In genomic region chr18:12433829-12434540, GRCh38 we compare ENCODE assay signal across 16 cellular contexts. TPM values are rescaled to one million over a fixed set of nuclear protein-coding genes. Genes with fewer than 3 reads are reported as not detected.
A peak's percentile ranks its signal among the peaks of the same experiment; 100 is the strongest.
DNase-seq lines count a peak whose midpoint lies in the region; ATAC-seq, FAIRE-seq and TF ChIP-seq lines count a peak whose summit lies in the region.
"Had no signal": no experiment of that assay in that cellular context is flagged by ENCODE, and none has a peak within 500 bp of the region (broad histone marks: within the 10 kb centered on the region; RNA-seq: fewer than 3 reads in every experiment).

No MANE protein-coding gene starts in this region.

- H3K27me3 Mint-ChIP-seq in stimulated activated naive CD8-positive, alpha-beta T cell treated with anti-CD3 and anti-CD28 coated beads, Interleukin-15, amount 100 ng/mL, for 72 hours: no peaks in the 10 kb centered on the region
- H3K27me3 Mint-ChIP-seq: CD4-positive, CD25-positive, alpha-beta regulatory T cell; IgD-negative memory B cell had no signal

- no peak overlapping the region for H2BK15ac ChIP-seq in neuronal stem cell (ENCODE audit: low read length)

- H2BK120ac ChIP-seq in neuronal stem cell (ENCODE audit: low read depth, low read length): peak overlapping the region; percentile 61

- H3K18ac ChIP-seq in neuronal stem cell (ENCODE audit: low read length): no peak overlapping the region

- peaks cover 4 to 23% of the 10 kb centered on the region in 2 experiments; a peak in 3 of 5 replicates for H3K36me3 ChIP-seq in HepG2 (replicated peaks in 1 of 2; ENCODE audit: control insufficient read depth in 1 of 2, insufficient read depth in 2 of 2, low read length in 2 of 2)
- H3K36me3 ChIP-seq in neuronal stem cell (replicated peaks in 1 of 2; ENCODE audit: control insufficient read depth in 2 of 2, insufficient read depth in 2 of 2, low read length in 2 of 2): peaks cover 24 to 31% of the 10 kb centered on the region in 2 donors

- no peaks in the 10 kb centered on the region for H3K4me1 ChIP-seq in HepG2 (ENCODE audit: insufficient read depth, low read length)
- H3K4me1 ChIP-seq in neuronal stem cell (ENCODE audit: control insufficient read depth in 2 of 2, insufficient read depth in 1 of 2, low read depth in 1 of 2, low read length in 2 of 2): peaks cover 0 to 3% of the 10 kb centered on the region in 2 donors
- H3K4me1 ChIP-seq: BLaER1 had no signal

- H3K4me3 Mint-ChIP-seq in stimulated activated naive CD8-positive, alpha-beta T cell treated with anti-CD3 and anti-CD28 coated beads, Interleukin-15, amount 100 ng/mL, for 72 hours: no peak overlapping the region
- H3K4me3 Mint-ChIP-seq: CD4-positive, CD25-positive, alpha-beta regulatory T cell; IgD-negative memory B cell had no signal

- in situ Hi-C loops in HepG2 (cut with HindIII; ENCODE audit: extremely low pct_ligation_motif_present, low pct_unique_long_range_greater_than_20kb): no loop called here

- no peaks in the 10 kb centered on the region for H4K20me1 ChIP-seq in HepG2 (ENCODE audit: insufficient read depth, low read length)
- H4K20me1 ChIP-seq: BLaER1 had no signal

- H3K27me3 ChIP-seq in HepG2 (ENCODE audit: control insufficient read depth in 1 of 2, insufficient read depth in 2 of 2, low read length in 2 of 2): no peaks in the 10 kb centered on the region
- peaks cover 0 to 2% (median 0%) of the 10 kb centered on the region in 3 experiments for H3K27me3 ChIP-seq in neuronal stem cell (ENCODE audit: control insufficient read depth in 3 of 3, insufficient read depth in 3 of 3, low read depth in 1 of 3, low read length in 3 of 3)
- H3K27me3 ChIP-seq: BLaER1 had no signal

- POLR2A ChIA-PET in HepG2 (lab: Yijun Ruan, JAX): no interaction called here

- no peak overlapping the region for H3K4me2 ChIP-seq in HepG2 (ENCODE audit: low read depth, low read length)
- no peak overlapping the region for H3K4me2 ChIP-seq in neuronal stem cell (ENCODE audit: insufficient read depth, low read length, poor library complexity, severe bottlenecking)
- H3K4me2 ChIP-seq: BLaER1 had no signal

- no TSS peak for BruUV-seq in HepG2 (replicated peaks; lab: Mats Ljungman, UMichigan)

- H3K4me3 ChIP-seq in HepG2 (replicated peaks in 1 of 3; ENCODE audit: insufficient read depth in 1 of 3, low read depth in 2 of 3, low read length in 3 of 3) (no peak overlapping the region), neuronal stem cell (ENCODE audit: low read length in 2 of 2) (peak overlapping the region in 1 of 2 donors; percentile 21)
- H3K4me3 ChIP-seq: BLaER1 had no signal

- CTCF ChIA-PET in HepG2 (lab: Yijun Ruan, JAX; ENCODE audit: low intra/inter-chr PET ratio, low total read pairs): no interaction called here

- peak overlapping the region; percentile 36 for H2AK5ac ChIP-seq in neuronal stem cell (ENCODE audit: low read depth, low read length)

- FAIRE-seq in HepG2 (lab: Jason Lieb, UNC): no peak
- FAIRE-seq: GM12891, GM19239, H54 had no signal

- H3K9ac ChIP-seq in HepG2 (ENCODE audit: insufficient read depth, low read depth, low read length) (no peak overlapping the region), neuronal stem cell (ENCODE audit: low read depth, low read length, poor library complexity) (no peak overlapping the region)
- H3K9ac ChIP-seq: BLaER1 had no signal

- no peak overlapping the region for H2BK5ac ChIP-seq in neuronal stem cell (ENCODE audit: low read length)

- no peak overlapping the region for H4K8ac ChIP-seq in neuronal stem cell (ENCODE audit: low read depth, low read length)

- H3K79me2 ChIP-seq in HepG2 (ENCODE audit: insufficient read depth, low read length): no peaks in the 10 kb centered on the region

- no peak overlapping the region for H3K23ac ChIP-seq in neuronal stem cell (ENCODE audit: low read depth, low read length, poor library complexity)

- H3K9me3 ChIP-seq in HepG2 (ENCODE audit: low read length): no peaks in the 10 kb centered on the region
- peaks cover 0 to 5% of the 10 kb centered on the region in 2 donors for H3K9me3 ChIP-seq in neuronal stem cell (replicated peaks in 1 of 2; ENCODE audit: control insufficient read depth in 2 of 2, insufficient read depth in 1 of 2, low read depth in 1 of 2, low read length in 2 of 2)
- H3K9me3 ChIP-seq: BLaER1 had no signal

- TF ChIP-seq RAD21 in HepG2 (CRISPR knock-in tag; IDR thresholded peaks at IDR 0.05): no peak

- no peaks in the 10 kb centered on the region for H3K9me3 Mint-ChIP-seq in stimulated activated naive CD8-positive, alpha-beta T cell treated with anti-CD3 and anti-CD28 coated beads, Interleukin-15, amount 100 ng/mL, for 72 hours
- H3K9me3 Mint-ChIP-seq: CD4-positive, CD25-positive, alpha-beta regulatory T cell had no signal

- no peaks in the 10 kb centered on the region for H3K4me1 Mint-ChIP-seq in stimulated activated naive CD8-positive, alpha-beta T cell treated with anti-CD3 and anti-CD28 coated beads, Interleukin-15, amount 100 ng/mL, for 72 hours
- H3K4me1 Mint-ChIP-seq: CD4-positive, CD25-positive, alpha-beta regulatory T cell; IgD-negative memory B cell had no signal

- no peak overlapping the region for H3K4ac ChIP-seq in neuronal stem cell (ENCODE audit: low read length)

- H3K79me1 ChIP-seq in neuronal stem cell (ENCODE audit: low read depth, low read length): peaks cover 2% of the 10 kb centered on the region

- H3K27ac ChIP-seq in HepG2 (ENCODE audit: extremely low read length, insufficient read depth, low read length): no peak overlapping the region
- no peak overlapping the region for H3K27ac ChIP-seq in neuronal stem cell (replicated peaks; ENCODE audit: low read length)
- H3K27ac ChIP-seq: BLaER1 had no signal

- DNase-seq in stimulated activated naive CD8-positive, alpha-beta T cell treated with anti-CD3 and anti-CD28 coated beads, Interleukin-15, amount 100 ng/mL, for 72 hours: no peak
- DNase-seq in stimulated activated naive CD8-positive, alpha-beta T cell treated with anti-CD3 and anti-CD28 coated beads, Interleukin-15, Interleukin-2, amounts not matched to agents 100 U/mL and 50 U/mL, for 24 hours: no peak
- DNase-seq in HepG2 (ENCODE audit: low spot score): no peak
- DNase-seq in neuronal stem cell (ENCODE audit: low spot score): no peak
- no peak for DNase-seq in GF-D8 (lab: John Stamatoyannopoulos, UW)
- DNase-seq: 8988T; AML-193; CD4-positive, CD25-positive, alpha-beta regulatory T cell; DMS79 had no signal

- no peak for TF ChIP-seq POLR2A in HepG2 (IDR thresholded peaks at IDR 0.05; ENCODE audit: insufficient read depth in 1 of 2, low read depth in 2 of 2, low read length in 2 of 2)

- WGBS in HepG2 (ENCODE audit: low lambda C conversion rate): 97% methylated on average over 39 of the region's 51 CpGs
- no CpG with 5 or more reads among the region's 51 CpGs for WGBS in neuronal stem cell (ENCODE audit: extremely low coverage in 2 of 2, insufficient read length in 2 of 2, insufficient replicate concordance in 1 of 2), 2 donors

- peak overlapping the region; percentile 10 for H2BK12ac ChIP-seq in neuronal stem cell (ENCODE audit: low read length)

- peak overlapping the region; percentile 67 for H3K14ac ChIP-seq in neuronal stem cell (ENCODE audit: low read length)

- no peak overlapping the region for H4K91ac ChIP-seq in neuronal stem cell (ENCODE audit: low read depth, low read length, poor library complexity)

- peak; percentile 44 for ATAC-seq in stimulated activated naive CD8-positive, alpha-beta T cell treated with anti-CD3 and anti-CD28 coated beads, Interleukin-15, amount 100 ng/mL, for 72 hours
- ATAC-seq in stimulated activated naive CD8-positive, alpha-beta T cell treated with anti-CD3 and anti-CD28 coated beads, Interleukin-15, Interleukin-2, amounts not matched to agents 100 U/mL and 50 U/mL, for 24 hours: no peak
- ATAC-seq in HepG2: no peak
- no peak for ATAC-seq in GM19351 (IDR thresholded peaks at IDR 0.05; ENCODE audit: unreplicated experiment)
- no peak for ATAC-seq in GM19455 (IDR thresholded peaks at IDR 0.05; ENCODE audit: unreplicated experiment)

- peak overlapping the region in 1 of 2 donors; percentile 86 for H3K27ac Mint-ChIP-seq in stimulated activated naive CD8-positive, alpha-beta T cell treated with anti-CD3 and anti-CD28 coated beads, Interleukin-15, amount 100 ng/mL, for 72 hours
- H3K27ac Mint-ChIP-seq: CD4-positive, CD25-positive, alpha-beta regulatory T cell; IgD-negative memory B cell had no signal

- H2AFZ ChIP-seq in HepG2 (ENCODE audit: low read length) (no peak overlapping the region), neuronal stem cell (ENCODE audit: low read length) (no peak overlapping the region)

- TF ChIP-seq CTCF in HepG2 (CRISPR knock-in tag; IDR thresholded peaks at IDR 0.05): no peak

- no peak for TF ChIP-seq EP300 in HepG2 (IDR thresholded peaks at IDR 0.05; ENCODE audit: low read depth in 2 of 2, low read length in 2 of 2)
- no peak for TF ChIP-seq EP300 in HepG2 (CRISPR knock-in tag; IDR thresholded peaks at IDR 0.05; ENCODE audit: borderline replicate concordance)

- intact Hi-C loops in HepG2 (cut with micrococcal nuclease; ENCODE audit: unreplicated experiment): no loop called here

RNA-seq across cellular contexts. Expression of gene PRELID3A, which starts 26.3 kb away (rescaled TPM):
- total RNA-seq in HepG2 (2016; rRNA removed; fragmentation: Illumina TruSeq; extraction: Trizol): 5.5 and 11.0 TPM in 2 replicates
- 3.0 and 3.2 TPM in 2 replicates for total RNA-seq in HepG2 (2016; cell fraction: cytosol; rRNA removed; fragmentation: Illumina TruSeq; extraction: Trizol; ENCODE audit: low read depth)
- 4.3 and 10.9 TPM in 2 replicates for total RNA-seq in HepG2 (2016; cell fraction: insoluble cytoplasmic fraction; rRNA removed; fragmentation: Illumina TruSeq; extraction: Trizol)
- total RNA-seq in HepG2 (2016; cell fraction: membrane; rRNA removed; fragmentation: Illumina TruSeq; extraction: Trizol): 3.0 and 4.4 TPM in 2 replicates
- 12.6 and 13.7 TPM in 2 replicates for total RNA-seq in HepG2 (2016; cell fraction: nucleus; rRNA removed; fragmentation: Illumina TruSeq; extraction: Trizol)
- polyA plus RNA-seq in HepG2 (2011; rRNA removed): 7.2 and 10.3 TPM in 2 replicates
- 4.0 and 6.0 TPM in 2 replicates for polyA plus RNA-seq in HepG2 (2011; cell fraction: cytosol; rRNA removed)
- 61.8 and 73.7 TPM in 2 replicates for polyA plus RNA-seq in HepG2 (2011; cell fraction: nucleus; rRNA removed)
- 6.1 and 8.3 TPM in 2 replicates for polyA plus RNA-seq in HepG2 (2012)
- 1.6 and 1.7 TPM in 2 replicates for polyA plus RNA-seq in HepG2 (2016; cell fraction: cytosol; fragmentation: Illumina TruSeq; extraction: Trizol; ENCODE audit: low read depth)
- polyA plus RNA-seq in HepG2 (2016; cell fraction: insoluble cytoplasmic fraction; fragmentation: Illumina TruSeq; extraction: Trizol; ENCODE audit: low read depth): 5.9 and 7.6 TPM in 2 replicates
- polyA plus RNA-seq in HepG2 (2016; cell fraction: membrane; fragmentation: Illumina TruSeq; extraction: Trizol; ENCODE audit: low read depth): 2.1 and 2.3 TPM in 2 replicates
- polyA plus RNA-seq in HepG2 (2016; cell fraction: nucleus; fragmentation: Illumina TruSeq; extraction: Trizol; ENCODE audit: insufficient read depth, low read depth): 42.6 and 45.2 TPM in 2 replicates
- polyA minus RNA-seq in HepG2 (2011; rRNA and poly(A)+ RNA removed; ENCODE audit: low replicate concordance): 1.4 and 2.5 TPM in 2 replicates
- polyA minus RNA-seq in HepG2 (2011; cell fraction: cytosol; rRNA and poly(A)+ RNA removed): 0.99 and 2.6 TPM in 2 replicates
- 10.0 and 13.9 TPM in 2 replicates for polyA minus RNA-seq in HepG2 (2011; cell fraction: nucleus; rRNA and poly(A)+ RNA removed)
- polyA plus RNA-seq in neuronal stem cell (2013, experiment 1 of 2): 7.4 TPM
- 8.5 TPM for polyA plus RNA-seq in neuronal stem cell (2013, experiment 2 of 2)
- total RNA-seq: CD4-positive, CD25-positive, alpha-beta regulatory T cell had no signal

RNA-seq across cellular contexts. Expression of gene AFG3L2, which starts 57.0 kb away (rescaled TPM):
- total RNA-seq in HepG2 (2016; rRNA removed; fragmentation: Illumina TruSeq; extraction: Trizol): 86.3 and 86.9 TPM in 2 replicates
- total RNA-seq in HepG2 (2016; cell fraction: cytosol; rRNA removed; fragmentation: Illumina TruSeq; extraction: Trizol; ENCODE audit: low read depth): 29.3 and 39.0 TPM in 2 replicates
- total RNA-seq in HepG2 (2016; cell fraction: insoluble cytoplasmic fraction; rRNA removed; fragmentation: Illumina TruSeq; extraction: Trizol): 85.3 and 86.3 TPM in 2 replicates
- total RNA-seq in HepG2 (2016; cell fraction: membrane; rRNA removed; fragmentation: Illumina TruSeq; extraction: Trizol): 30.7 and 35.0 TPM in 2 replicates
- 64.9 and 72.6 TPM in 2 replicates for total RNA-seq in HepG2 (2016; cell fraction: nucleus; rRNA removed; fragmentation: Illumina TruSeq; extraction: Trizol)
- 26.2 and 28.6 TPM in 2 replicates for polyA plus RNA-seq in HepG2 (2011; rRNA removed)
- polyA plus RNA-seq in HepG2 (2011; cell fraction: cytosol; rRNA removed): 22.4 and 28.3 TPM in 2 replicates
- polyA plus RNA-seq in HepG2 (2011; cell fraction: nucleus; rRNA removed): 14.9 and 16.4 TPM in 2 replicates
- polyA plus RNA-seq in HepG2 (2012): 42.2 and 47.5 TPM in 2 replicates
- 5.9 and 6.1 TPM in 2 replicates for polyA plus RNA-seq in HepG2 (2016; cell fraction: cytosol; fragmentation: Illumina TruSeq; extraction: Trizol; ENCODE audit: low read depth)
- 66.5 and 67.7 TPM in 2 replicates for polyA plus RNA-seq in HepG2 (2016; cell fraction: insoluble cytoplasmic fraction; fragmentation: Illumina TruSeq; extraction: Trizol; ENCODE audit: low read depth)
- 12.3 and 14.9 TPM in 2 replicates for polyA plus RNA-seq in HepG2 (2016; cell fraction: membrane; fragmentation: Illumina TruSeq; extraction: Trizol; ENCODE audit: low read depth)
- polyA plus RNA-seq in HepG2 (2016; cell fraction: nucleus; fragmentation: Illumina TruSeq; extraction: Trizol; ENCODE audit: insufficient read depth, low read depth): 57.2 and 57.6 TPM in 2 replicates
- polyA minus RNA-seq in HepG2 (2011; rRNA and poly(A)+ RNA removed; ENCODE audit: low replicate concordance): 26.7 and 36.0 TPM in 2 replicates
- 28.5 and 36.9 TPM in 2 replicates for polyA minus RNA-seq in HepG2 (2011; cell fraction: cytosol; rRNA and poly(A)+ RNA removed)
- polyA minus RNA-seq in HepG2 (2011; cell fraction: nucleus; rRNA and poly(A)+ RNA removed): 48.8 and 49.7 TPM in 2 replicates
- polyA plus RNA-seq in neuronal stem cell (2013, experiment 1 of 2): 21.0 TPM
- polyA plus RNA-seq in neuronal stem cell (2013, experiment 2 of 2): 20.1 TPM
